ENCODE assay signal across 8 cellular contexts in genomic region chr13:45995245-45995644, GRCh38.
"Had no signal": no experiment of that assay in that cellular context is flagged by ENCODE, and none has a peak within 500 bp of the region (broad histone marks: within the 10 kb centered on the region; RNA-seq: fewer than 3 reads in every experiment).

No MANE protein-coding gene starts in this region.

- H3K9me3 Mint-ChIP-seq: IgD-negative memory B cell had no signal

- H3K27me3 Mint-ChIP-seq: IgD-negative memory B cell had no signal

- DNase-seq: IMR-90, KBM-7, KG1 had no signal

- H3K27ac Mint-ChIP-seq: IgD-negative memory B cell had no signal

- H3K4me3 Mint-ChIP-seq: IgD-negative memory B cell had no signal

- H3K27ac ChIP-seq: HL-60, KMS-11 had no signal

- ATAC-seq: HepG2, K562 had no signal

- H3K4me3 ChIP-seq: K562 had no signal
